24 cellular contexts compared by ENCODE assay signal in genomic region chr16:75387951-75388350, GRCh38. TPM values are rescaled to one million over a fixed set of nuclear protein-coding genes. Genes with fewer than 3 reads are reported as not detected.
A peak's percentile ranks its signal among the peaks of the same experiment; 100 is the strongest.
DNase-seq lines count a peak whose midpoint lies in the region; ATAC-seq and TF ChIP-seq lines count a peak whose summit lies in the region.
"Had no signal": no experiment of that assay in that cellular context is flagged by ENCODE, and none has a peak within 500 bp of the region (broad histone marks: within the 10 kb centered on the region; RNA-seq: fewer than 3 reads in every experiment).

No MANE protein-coding gene starts in this region.

- H3K4me3 Mint-ChIP-seq in CD8-positive, alpha-beta memory T cell, result no peak overlapping the region
- no peak overlapping the region for H3K4me3 Mint-ChIP-seq in glutamatergic neuron (ENCODE audit: unreplicated experiment)
- H3K4me3 Mint-ChIP-seq in stimulated activated naive B cell treated with anti-CD40 and anti-IgM and Interleukin-4, amounts not matched to agents 10 μg/mL and 1 μg/mL and 100 μg/mL, for 72 hours, result no peak overlapping the region
- H3K4me3 Mint-ChIP-seq: CD4-positive, alpha-beta T cell; GM23338; H9 had no signal

- H3K27me3 ChIP-seq in cardiac muscle cell (no peaks in the 10 kb centered on the region), ascending aorta (no peaks in the 10 kb centered on the region), thoracic aorta (replicated peaks; ENCODE audit: insufficient read depth) (no peaks in the 10 kb centered on the region)
- no peaks in the 10 kb centered on the region for H3K27me3 ChIP-seq in CD8-positive, alpha-beta memory T cell (ENCODE audit: insufficient read depth, low read length, poor library complexity, severe bottlenecking)
- H3K27me3 ChIP-seq: BE2C had no signal

- DNase-seq in cardiac muscle cell (ENCODE audit: low read depth in 1 of 2, low spot score in 1 of 2) (no peak), Right ventricle myocardium superior (no peak), ascending aorta (ENCODE audit: low spot score in 2 of 2) (no peak), coronary artery (ENCODE audit: low spot score) (no peak), thoracic aorta (ENCODE audit: low spot score) (no peak), glutamatergic neuron (no peak)
- no peak for DNase-seq in CD8-positive, alpha-beta memory T cell
- DNase-seq in stimulated activated naive B cell treated with anti-CD40 and anti-IgM and Interleukin-4, amounts not matched to agents 10 μg/mL and 1 μg/mL and 100 μg/mL, for 72 hours, result no peak
- DNase-seq: 8988T; ACHN; AML-193; BE2C; Calu3; CD4-positive, alpha-beta T cell; COR-L47; DMS53; DMS79 treated with DMSO at 0.1 percent for 48 hours; GF-D8; H9 had no signal

- intact Hi-C loops in Right ventricle myocardium superior (cut with DNase I) (loop anchor here (5.0 kb wide), 2 partner anchors 156 to 191 kb away; no protein-coding TSS in a partner anchor), ascending aorta (cut with DNase I) (loop anchor here (5.0 kb wide), 1 partner anchor 136 kb away; the partner anchor contains the start of gene BCAR1)

- POLR2A ChIA-PET in CD8-positive, alpha-beta memory T cell (lab: Charles Lee), result interaction anchor here (0.6 kb wide), 1 partner anchor 482 kb away, joined by 4 read pairs; no protein-coding TSS in a partner anchor

- no peak for ATAC-seq in Right ventricle myocardium superior (ENCODE audit: poor library complexity)
- ATAC-seq in thoracic aorta (ENCODE audit: insufficient number of reproducible peaks, low FRiP score, low read depth), result no peak
- ATAC-seq in stimulated activated naive B cell treated with anti-CD40 and anti-IgM and Interleukin-4, amounts not matched to agents 10 μg/mL and 1 μg/mL and 100 μg/mL, for 72 hours (replicated peaks), result no peak
- ATAC-seq: A549, GM23338, HCT116 had no signal

- TF ChIP-seq CTCF in cardiac muscle cell (IDR thresholded peaks at IDR 0.05; ENCODE audit: low read depth, low read length) (no peak), ascending aorta (IDR thresholded peaks at IDR 0.05) (no peak), coronary artery (IDR thresholded peaks at IDR 0.05) (no peak), thoracic aorta (IDR thresholded peaks at IDR 0.05) (no peak), glutamatergic neuron (IDR thresholded peaks at IDR 0.05; ENCODE audit: partially characterized antibody, unreplicated experiment) (no peak)

- no peak overlapping the region for H3K27ac Mint-ChIP-seq in CD8-positive, alpha-beta memory T cell
- no peak overlapping the region for H3K27ac Mint-ChIP-seq in glutamatergic neuron (ENCODE audit: unreplicated experiment)
- no peak overlapping the region for H3K27ac Mint-ChIP-seq in stimulated activated naive B cell treated with anti-CD40 and anti-IgM and Interleukin-4, amounts not matched to agents 10 μg/mL and 1 μg/mL and 100 μg/mL, for 72 hours
- H3K27ac Mint-ChIP-seq: CD14-positive monocyte; CD4-positive, alpha-beta T cell; GM23338 had no signal

- H3K9me3 Mint-ChIP-seq in CD8-positive, alpha-beta memory T cell, result no peaks in the 10 kb centered on the region
- no peaks in the 10 kb centered on the region for H3K9me3 Mint-ChIP-seq in glutamatergic neuron (ENCODE audit: unreplicated experiment)
- no peaks in the 10 kb centered on the region for H3K9me3 Mint-ChIP-seq in stimulated activated naive B cell treated with anti-CD40 and anti-IgM and Interleukin-4, amounts not matched to agents 10 μg/mL and 1 μg/mL and 100 μg/mL, for 72 hours
- H3K9me3 Mint-ChIP-seq: CD4-positive, alpha-beta T cell; GM23338; H9 had no signal

- CTCF ChIA-PET in CD8-positive, alpha-beta memory T cell (lab: Charles Lee), result interaction anchor here (2.0 to 11.4 kb wide), 2 partner anchors 153 to 189 kb away, joined by 15 to 121 read pairs; no protein-coding TSS in a partner anchor

- H3K4me1 ChIP-seq in cardiac muscle cell (ENCODE audit: low read depth) (peaks cover 37% of the 10 kb centered on the region), ascending aorta (peaks cover 5 to 46% of the 10 kb centered on the region in 2 donors), thoracic aorta (ENCODE audit: control insufficient read depth in 1 of 2, low read depth in 2 of 2) (peaks cover 39 to 59% of the 10 kb centered on the region in 2 donors)
- H3K4me1 ChIP-seq in CD8-positive, alpha-beta memory T cell (ENCODE audit: insufficient read depth, low read length), result peaks cover under 1% of the 10 kb centered on the region
- H3K4me1 ChIP-seq: BE2C had no signal

- H3K4me1 Mint-ChIP-seq in CD8-positive, alpha-beta memory T cell, result peaks cover 0 to 6% (median 4%) of the 10 kb centered on the region in 3 donors
- H3K4me1 Mint-ChIP-seq in glutamatergic neuron (ENCODE audit: low read depth, unreplicated experiment), result peaks cover 22% of the 10 kb centered on the region
- H3K4me1 Mint-ChIP-seq in stimulated activated naive B cell treated with anti-CD40 and anti-IgM and Interleukin-4, amounts not matched to agents 10 μg/mL and 1 μg/mL and 100 μg/mL, for 72 hours, result peaks cover 0 to under 1% of the 10 kb centered on the region in 2 donors
- H3K4me1 Mint-ChIP-seq: CD14-positive monocyte had no signal

- peak overlapping the region; percentile 81 for H3K27ac ChIP-seq in cardiac muscle cell
- H3K27ac ChIP-seq in ascending aorta, result peak overlapping the region; percentile 67 to 79
- peak overlapping the region; percentile 61 to 83 for H3K27ac ChIP-seq in coronary artery
- H3K27ac ChIP-seq in thoracic aorta, result peak overlapping the region; percentile 67 to 86
- H3K27ac ChIP-seq in CD8-positive, alpha-beta memory T cell (ENCODE audit: low read depth, low read length), result no peak overlapping the region
- H3K27ac ChIP-seq: A549; BLaER1 treated with 17β-estradiol and CSF1 and Interleukin-3, amounts not matched to agents 10 nM and 100 nM had no signal

- H3K27me3 Mint-ChIP-seq in CD8-positive, alpha-beta memory T cell, result no peaks in the 10 kb centered on the region
- peaks cover 6% of the 10 kb centered on the region for H3K27me3 Mint-ChIP-seq in glutamatergic neuron (ENCODE audit: unreplicated experiment)
- H3K27me3 Mint-ChIP-seq in stimulated activated naive B cell treated with anti-CD40 and anti-IgM and Interleukin-4, amounts not matched to agents 10 μg/mL and 1 μg/mL and 100 μg/mL, for 72 hours, result peaks cover 16 to 18% of the 10 kb centered on the region in 2 donors
- H3K27me3 Mint-ChIP-seq: CD4-positive, alpha-beta T cell had no signal

- H3K4me3 ChIP-seq in cardiac muscle cell, result no peak overlapping the region
- no peak overlapping the region for H3K4me3 ChIP-seq in ascending aorta
- no peak overlapping the region for H3K4me3 ChIP-seq in coronary artery
- H3K4me3 ChIP-seq in thoracic aorta, result no peak overlapping the region
- H3K4me3 ChIP-seq in CD8-positive, alpha-beta memory T cell (ENCODE audit: low read length), result no peak overlapping the region
- H3K4me3 ChIP-seq: A549; BLaER1 treated with 17β-estradiol and CSF1 and Interleukin-3, amounts not matched to agents 10 nM and 100 nM; GM23338 had no signal

- H3K36me3 Mint-ChIP-seq in CD8-positive, alpha-beta memory T cell, result peaks cover 0 to 47% (median 7%) of the 10 kb centered on the region in 3 donors
- no peaks in the 10 kb centered on the region for H3K36me3 Mint-ChIP-seq in glutamatergic neuron (ENCODE audit: unreplicated experiment)
- peaks cover 42 to 56% of the 10 kb centered on the region in 2 donors for H3K36me3 Mint-ChIP-seq in stimulated activated naive B cell treated with anti-CD40 and anti-IgM and Interleukin-4, amounts not matched to agents 10 μg/mL and 1 μg/mL and 100 μg/mL, for 72 hours

- H3K9me3 ChIP-seq in cardiac muscle cell (ENCODE audit: low read depth), result no peaks in the 10 kb centered on the region
- no peaks in the 10 kb centered on the region for H3K9me3 ChIP-seq in ascending aorta
- H3K9me3 ChIP-seq in thoracic aorta, result no peaks in the 10 kb centered on the region
- H3K9me3 ChIP-seq in CD8-positive, alpha-beta memory T cell (ENCODE audit: low read length), result no peaks in the 10 kb centered on the region
- H3K9me3 ChIP-seq: A549; BE2C; BLaER1 treated with 17β-estradiol and CSF1 and Interleukin-3, amounts not matched to agents 10 nM and 100 nM had no signal

- H3K36me3 ChIP-seq in cardiac muscle cell, result no peaks in the 10 kb centered on the region
- peaks cover 0 to 5% of the 10 kb centered on the region in 2 donors for H3K36me3 ChIP-seq in ascending aorta
- peaks cover 2% of the 10 kb centered on the region for H3K36me3 ChIP-seq in thoracic aorta
- H3K36me3 ChIP-seq in CD8-positive, alpha-beta memory T cell (ENCODE audit: insufficient read depth, low read length), result peaks cover 10% of the 10 kb centered on the region

RNA-seq across cellular contexts. Expression of gene CFDP1, which starts 45.4 kb away (rescaled TPM):
- total RNA-seq in cardiac muscle cell (78.1 and 103 TPM in 2 replicates), Right ventricle myocardium superior (25.1 TPM), ascending aorta (8.3 TPM), thoracic aorta (10 to 100 TPM; 31.1 to 84.7 TPM), glutamatergic neuron (ENCODE audit: unreplicated experiment) (60.1 TPM)
- 114 and 116 TPM in 2 replicates for polyA plus RNA-seq in cardiac muscle cell
- total RNA-seq in CD8-positive, alpha-beta memory T cell, result 10 to 100 TPM; 34.2 to 39.1 TPM
- 33.8 TPM for polyA plus RNA-seq in CD8-positive, alpha-beta memory T cell
